In the genomic region with DNA sequence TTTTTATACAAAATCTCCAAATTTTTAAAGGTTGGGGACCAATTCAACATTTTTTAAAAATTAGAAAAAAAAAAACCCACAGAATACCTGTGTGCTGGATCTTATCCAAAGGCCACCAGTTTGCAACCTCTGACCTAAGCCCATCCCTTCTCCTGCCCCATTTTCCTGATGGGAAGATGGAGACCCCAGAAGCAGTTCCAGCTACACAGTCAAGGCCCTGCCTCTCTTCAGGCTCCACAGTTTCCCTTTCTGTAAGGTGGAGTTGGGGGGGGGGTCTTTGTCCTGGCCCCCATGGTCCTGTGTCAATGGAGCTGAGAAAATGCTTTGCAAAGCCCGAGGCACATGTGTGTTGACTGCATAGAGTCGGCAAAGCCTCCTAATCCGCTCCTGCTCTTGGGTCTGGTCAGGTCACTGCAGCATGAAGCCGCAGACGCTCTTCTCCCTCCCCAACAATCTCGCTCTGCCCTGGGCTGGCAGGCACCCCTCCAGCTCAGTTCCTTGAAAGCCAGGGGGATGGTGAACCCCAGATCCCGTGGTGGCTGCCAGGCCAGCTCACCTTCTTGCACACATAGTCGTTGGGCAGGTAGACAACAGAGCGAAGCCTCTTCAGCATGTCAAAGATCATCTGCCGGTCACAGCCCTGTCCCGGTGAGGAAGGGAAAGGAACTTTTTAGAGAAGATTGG, we compare ENCODE assay signal across 1 cellular context.
TF ChIP-seq lines count a peak whose summit lies in the region.

No MANE protein-coding gene starts in this region.

TF ChIP-seq in H1, 55 proteins besides CTCF, POLR2A, EP300 and RAD21 (continued from another document):
- TF ChIP-seq KDM1A (IDR thresholded peaks at IDR 0.05; ENCODE audit: borderline replicate concordance, low read length) (no peak), SP2 (IDR thresholded peaks at IDR 0.05; ENCODE audit: low read length) (no peak), SP4 (IDR thresholded peaks at IDR 0.05; ENCODE audit: low read length) (no peak), POU5F1 (IDR thresholded peaks at IDR 0.05; ENCODE audit: low read depth, low read length) (no peak), NANOG (IDR thresholded peaks at IDR 0.05; ENCODE audit: insufficient read depth, low read depth, low read length, poor library complexity, severe bottlenecking) (no peak), TCF12 (IDR thresholded peaks at IDR 0.05; ENCODE audit: low read depth, low read length) (no peak), RNF2 (IDR thresholded peaks at IDR 0.05; ENCODE audit: borderline replicate concordance, low read depth, low read length, missing control alignments, poor library complexity, severe bottlenecking) (no peak), SIN3A (conservative IDR thresholded peaks at IDR 0.05 in 1 of 2, IDR thresholded peaks at IDR 0.05 in 1 of 2; ENCODE audit: low read depth in 1 of 2, low read length in 2 of 2) (no peak), EGR1 (IDR thresholded peaks at IDR 0.05; ENCODE audit: borderline replicate concordance, low read depth, low read length) (no peak)
- TF ChIP-seq, protein P1, sequence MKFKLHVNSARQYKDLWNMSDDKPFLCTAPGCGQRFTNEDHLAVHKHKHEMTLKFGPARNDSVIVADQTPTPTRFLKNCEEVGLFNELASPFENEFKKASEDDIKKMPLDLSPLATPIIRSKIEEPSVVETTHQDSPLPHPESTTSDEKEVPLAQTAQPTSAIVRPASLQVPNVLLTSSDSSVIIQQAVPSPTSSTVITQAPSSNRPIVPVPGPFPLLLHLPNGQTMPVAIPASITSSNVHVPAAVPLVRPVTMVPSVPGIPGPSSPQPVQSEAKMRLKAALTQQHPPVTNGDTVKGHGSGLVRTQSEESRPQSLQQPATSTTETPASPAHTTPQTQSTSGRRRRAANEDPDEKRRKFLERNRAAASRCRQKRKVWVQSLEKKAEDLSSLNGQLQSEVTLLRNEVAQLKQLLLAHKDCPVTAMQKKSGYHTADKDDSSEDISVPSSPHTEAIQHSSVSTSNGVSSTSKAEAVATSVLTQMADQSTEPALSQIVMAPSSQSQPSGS (IDR thresholded peaks at IDR 0.05; ENCODE audit: low read length), result no peak
